ENCODE assay signal across 11 cellular contexts in genomic region chr2:25817630-25818029, GRCh38.
DNase-seq lines count a peak whose midpoint lies in the region; ATAC-seq and FAIRE-seq lines count a peak whose summit lies in the region.
"Had no signal": no experiment of that assay in that cellular context is flagged by ENCODE, and none has a peak within 500 bp of the region (broad histone marks: within the 10 kb centered on the region; RNA-seq: fewer than 3 reads in every experiment).

No MANE protein-coding gene starts in this region.

- H3K9me3 ChIP-seq in adipocyte (ENCODE audit: control insufficient read depth, low read length) = no peaks in the 10 kb centered on the region

- peak overlapping the region; percentile 13 for H3K4me3 ChIP-seq in adipocyte (ENCODE audit: low read length)

- peak; percentile 21 for ATAC-seq in GM19468 (IDR thresholded peaks at IDR 0.05; ENCODE audit: extremely low read depth, unreplicated experiment)
- peak; percentile 46 for ATAC-seq in HG03159 (IDR thresholded peaks at IDR 0.05; ENCODE audit: unreplicated experiment)

- peaks cover 36% of the 10 kb centered on the region for H3K4me1 ChIP-seq in adipocyte (ENCODE audit: control insufficient read depth, insufficient read depth, low read length)

- H3K9ac ChIP-seq in adipocyte (ENCODE audit: low read length) = peak overlapping the region; percentile 39

- no peaks in the 10 kb centered on the region for H3K27me3 ChIP-seq in adipocyte (replicated peaks; ENCODE audit: control insufficient read depth, insufficient read depth, low read length)

- FAIRE-seq in GM18507 (lab: Jason Lieb, UNC) = peak; percentile 71
- FAIRE-seq: colon had no signal

- DNase-seq in GM18507 (ENCODE audit: extremely low spot score, insufficient read length, low read depth) (no peak), adipocyte (ENCODE audit: low read depth) (no peak), kidney glomerular epithelial cell (lab: John Stamatoyannopoulos, UW) (no peak), NAMALWA (ENCODE audit: low spot score) (no peak), inferior parietal cortex (ENCODE audit: extremely low spot score) (no peak)
- DNase-seq: COR-L47; NCI-H1694; stimulated activated CD4-positive, alpha-beta T cell treated with anti-CD3 and anti-CD28 coated beads, Interleukin-4, amount 100 ng/mL, for 1 hour had no signal

- H3K36me3 ChIP-seq in adipocyte (ENCODE audit: control insufficient read depth, insufficient read depth, low read length, severe bottlenecking) = no peaks in the 10 kb centered on the region
